ENCODE assay signal across 8 cellular contexts in genomic region chr9:135908334-135909204, GRCh38. TPM values are rescaled to one million over a fixed set of nuclear protein-coding genes. Genes with fewer than 3 reads are reported as not detected.
A peak's percentile ranks its signal among the peaks of the same experiment; 100 is the strongest.
DNase-seq lines count a peak whose midpoint lies in the region; ATAC-seq and TF ChIP-seq lines count a peak whose summit lies in the region.

No MANE protein-coding gene starts in this region.

- intact Hi-C loops in activated B cell treated with CpG ODN at 0.5 μM for 24 hours (cut with micrococcal nuclease), result loop anchor here (5.0 kb wide), 2 partner anchors 46 to 574 kb away; partner anchors contain the start of gene SEC16A
- intact Hi-C loops in left ventricle myocardium superior (cut with micrococcal nuclease), result no loop called here

- H3K27ac ChIP-seq in GM23338 (ENCODE audit: low read depth) (no peak overlapping the region), smooth muscle cell (ENCODE audit: low read depth) (peak overlapping the region; percentile 9)

- H3F3A ChIP-seq in GM23338 (replicated peaks; ENCODE audit: low read depth), result 0 out of 2 replicates have a peak, but pooled peaks cover 2% of the 10 kb centered on the region
- peaks cover 19% of the 10 kb centered on the region for H3F3A ChIP-seq in smooth muscle cell (ENCODE audit: low read depth)

- H3K27me3 Mint-ChIP-seq in GM23338 (ENCODE audit: insufficient read depth, low read depth, poor library complexity) (peaks cover 10% of the 10 kb centered on the region), activated B cell treated with CpG ODN at 0.5 μM for 24 hours (no peaks in the 10 kb centered on the region)

- 67% methylated on average over 33 of the region's 33 CpGs for WGBS in smooth muscle cell (ENCODE audit: low lambda C conversion rate)

- no peaks in the 10 kb centered on the region for H3K9me3 ChIP-seq in smooth muscle cell (replicated peaks; ENCODE audit: low read depth)

- H4K20me1 ChIP-seq in GM23338 (replicated peaks; ENCODE audit: insufficient read depth) (peaks cover 50% of the 10 kb centered on the region), smooth muscle cell (ENCODE audit: low read depth) (peaks cover 30% of the 10 kb centered on the region)

- H3K27ac Mint-ChIP-seq in GM23338 (no peak overlapping the region), activated B cell treated with CpG ODN at 0.5 μM for 24 hours (peak overlapping the region; percentile 68)

- POLR2A ChIA-PET in AG04449 (lab: Yijun Ruan, JAX), result no interaction called here
- POLR2A ChIA-PET in activated B cell treated with CpG ODN at 0.5 μM for 24 hours (lab: Charles Lee), result interaction anchor here (1.0 kb wide), 1 partner anchor 60 kb away, joined by 3 read pairs; no protein-coding TSS in a partner anchor

- CTCF ChIA-PET in AG04449 (lab: Yijun Ruan, JAX) (interaction anchor here (1.8 kb wide), 1 partner anchor 43 kb away, joined by 6 read pairs; no protein-coding TSS in a partner anchor), activated B cell treated with CpG ODN at 0.5 μM for 24 hours (lab: Charles Lee) (no interaction called here)

- no peaks in the 10 kb centered on the region for H3K9me2 ChIP-seq in GM23338 (ENCODE audit: insufficient read depth)

- H3K4me1 ChIP-seq in GM23338 (ENCODE audit: insufficient read depth) (peaks cover 29% of the 10 kb centered on the region), smooth muscle cell (ENCODE audit: low read depth) (peaks cover 23% of the 10 kb centered on the region)

- TF ChIP-seq CTCF in AG04449 (IDR thresholded peaks at IDR 0.05; ENCODE audit: insufficient read depth, low read length, missing control alignments), result no peak
- TF ChIP-seq CTCF in GM23338 (conservative IDR thresholded peaks at IDR 0.05; ENCODE audit: low read depth in 2 of 2), result no peak
- no peak for TF ChIP-seq CTCF in activated B cell treated with CpG ODN at 0.5 μM for 24 hours (IDR thresholded peaks at IDR 0.05)
- no peak for TF ChIP-seq CTCF in smooth muscle cell (IDR thresholded peaks at IDR 0.05; ENCODE audit: borderline replicate concordance, insufficient read depth, poor library complexity, severe bottlenecking)

- H3K79me2 ChIP-seq in GM23338 (replicated peaks; ENCODE audit: insufficient read depth), result peaks cover 54% of the 10 kb centered on the region
- peaks cover 52% of the 10 kb centered on the region for H3K79me2 ChIP-seq in smooth muscle cell (ENCODE audit: low read depth)

- peaks cover 68% of the 10 kb centered on the region for H3K36me3 Mint-ChIP-seq in GM23338 (ENCODE audit: low read depth)
- H3K36me3 Mint-ChIP-seq in activated B cell treated with CpG ODN at 0.5 μM for 24 hours (ENCODE audit: low read depth), result peaks cover 37% of the 10 kb centered on the region

- peaks cover 9% of the 10 kb centered on the region; the same call in 1 of the 2 replicates for H3K27me3 ChIP-seq in GM23338 (ENCODE audit: insufficient read depth)
- no peaks in the 10 kb centered on the region for H3K27me3 ChIP-seq in smooth muscle cell (ENCODE audit: low read depth)

- H3K4me2 ChIP-seq in GM23338, result peak overlapping the region; percentile 88
- peak overlapping the region; percentile 96 for H3K4me2 ChIP-seq in smooth muscle cell

- H3K4me1 Mint-ChIP-seq in GM23338 (peaks cover 30% of the 10 kb centered on the region), activated B cell treated with CpG ODN at 0.5 μM for 24 hours (peaks cover 41% of the 10 kb centered on the region)

- peaks cover 9% of the 10 kb centered on the region; the same call in 1 of the 2 replicates for H3K36me3 ChIP-seq in GM23338 (ENCODE audit: insufficient read depth)
- H3K36me3 ChIP-seq in smooth muscle cell (ENCODE audit: low read depth), result peaks cover 10% of the 10 kb centered on the region

- H3K9ac ChIP-seq in smooth muscle cell (ENCODE audit: low read depth), result peak overlapping the region; percentile 62

- H2AFZ ChIP-seq in GM23338, result no peak overlapping the region
- H2AFZ ChIP-seq in smooth muscle cell (ENCODE audit: low read depth), result peak overlapping the region; percentile 85

- H3K9me3 Mint-ChIP-seq in GM23338 (peaks cover 40% of the 10 kb centered on the region), activated B cell treated with CpG ODN at 0.5 μM for 24 hours (peaks cover 5% of the 10 kb centered on the region)

- peak overlapping the region; percentile 60 for H3K4me3 Mint-ChIP-seq in GM23338
- H3K4me3 Mint-ChIP-seq in activated B cell treated with CpG ODN at 0.5 μM for 24 hours, result peak overlapping the region; percentile 78

- DNase-seq in AG04449 (ENCODE audit: low read depth, low spot score) (no peak), GM23338 (ENCODE audit: low spot score) (no peak), activated B cell treated with CpG ODN at 0.5 μM for 24 hours (no peak), left ventricle myocardium superior (peak; percentile 53), smooth muscle cell (lab: John Stamatoyannopoulos, UW; ENCODE audit: unreplicated experiment) (no peak), iPS-NIHi11 (ENCODE audit: low spot score) (no peak)

- H3K4me3 ChIP-seq in AG04449 (ENCODE audit: low read depth, low read length) (peak overlapping the region; percentile 78), GM23338 (peak overlapping the region; percentile 77), smooth muscle cell (peak overlapping the region; percentile 93)

- peak; percentile 14 for ATAC-seq in GM23338
- ATAC-seq in activated B cell treated with CpG ODN at 0.5 μM for 24 hours (ENCODE audit: low read depth), result no peak
- ATAC-seq in left ventricle myocardium superior, result no peak
- ATAC-seq in GM21423 (IDR thresholded peaks at IDR 0.05; ENCODE audit: unreplicated experiment), result no peak
- ATAC-seq in HG02759 (IDR thresholded peaks at IDR 0.05; ENCODE audit: unreplicated experiment), result no peak

TF ChIP-seq in GM23338, 12 proteins besides CTCF, POLR2A, EP300 and RAD21 (continues in another document):
- no peak for TF ChIP-seq ZNF114 (CRISPR knock-in tag; IDR thresholded peaks at IDR 0.05)
- no peak for TF ChIP-seq REST (IDR thresholded peaks at IDR 0.05; ENCODE audit: unreplicated experiment)
- TF ChIP-seq ETS1 (IDR thresholded peaks at IDR 0.05), result no peak
- TF ChIP-seq ZNF331 (CRISPR knock-in tag; IDR thresholded peaks at IDR 0.05; ENCODE audit: low read depth), result no peak
- no peak for TF ChIP-seq EZH2phosphoT487 (IDR thresholded peaks at IDR 0.05; ENCODE audit: unreplicated experiment)
- TF ChIP-seq POLR2AphosphoS5 (IDR thresholded peaks at IDR 0.05; ENCODE audit: low read depth), result no peak
- TF ChIP-seq EZH2 (IDR thresholded peaks at IDR 0.05; ENCODE audit: low read depth, unreplicated experiment), result no peak
- TF ChIP-seq STAT1 (IDR thresholded peaks at IDR 0.05; ENCODE audit: unreplicated experiment), result no peak

RNA-seq across cellular contexts. Expression of gene CAMSAP1, which starts 1.2 kb away (rescaled TPM):
- 57.6 and 75.4 TPM in 2 replicates for total RNA-seq in GM23338 (2014; rRNA removed; shearing (Covaris generic))
- polyA plus RNA-seq in GM23338 (2016; fragmentation: Nextera tagmentation; extraction: Ambion mirVana), result 6.9 and 8.2 TPM in 2 replicates
- total RNA-seq in activated B cell treated with CpG ODN at 0.5 μM for 24 hours, result 16.9 and 23.7 TPM in 2 replicates
- total RNA-seq in left ventricle myocardium superior, result 20.4 TPM
- 15.1 and 17.8 TPM in 2 replicates for total RNA-seq in smooth muscle cell
- 5.3 and 5.4 TPM in 2 replicates for polyA plus RNA-seq in smooth muscle cell

RNA-seq across cellular contexts. Expression of gene UBAC1, which starts 52.6 kb away (rescaled TPM):
- 86.6 and 95.7 TPM in 2 replicates for total RNA-seq in GM23338 (2014; rRNA removed; shearing (Covaris generic))
- polyA plus RNA-seq in GM23338 (2016; fragmentation: Nextera tagmentation; extraction: Ambion mirVana) (63.2 and 71.6 TPM in 2 replicates), smooth muscle cell (43.5 and 50.4 TPM in 2 replicates)
- total RNA-seq in activated B cell treated with CpG ODN at 0.5 μM for 24 hours (24.3 and 25.5 TPM in 2 replicates), left ventricle myocardium superior (116 TPM), smooth muscle cell (34.3 and 35.3 TPM in 2 replicates)
